In the genomic region with DNA sequence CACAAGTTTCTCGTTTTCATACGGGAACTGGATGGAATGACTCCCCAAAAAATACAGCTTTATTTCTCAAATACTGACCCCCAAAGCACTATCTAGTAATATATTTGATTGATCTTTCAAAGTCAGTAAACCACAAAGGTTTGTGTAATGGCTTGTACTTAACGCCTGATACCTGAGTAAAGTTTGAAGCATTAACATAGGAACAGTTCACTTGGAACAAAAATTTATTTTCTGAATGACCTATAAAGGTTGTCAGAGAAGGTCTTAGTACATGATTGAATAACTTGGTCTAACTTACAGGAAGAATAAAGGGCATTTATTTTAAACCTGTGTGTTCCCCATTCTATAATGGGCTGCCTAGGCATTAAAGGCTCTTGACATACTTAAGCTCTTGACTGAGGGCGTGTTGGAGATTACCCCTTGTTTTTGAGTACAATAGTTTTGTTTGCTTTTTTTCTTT, we compare ENCODE assay signal across 8 cellular contexts. TPM values are rescaled to one million over a fixed set of nuclear protein-coding genes. Genes with fewer than 3 reads are reported as not detected.
A peak's percentile ranks its signal among the peaks of the same experiment; 100 is the strongest.
DNase-seq lines count a peak whose midpoint lies in the region; ATAC-seq, FAIRE-seq and TF ChIP-seq lines count a peak whose summit lies in the region.

No MANE protein-coding gene starts in this region.

- H3K14ac ChIP-seq in H1 (ENCODE audit: insufficient read length) (no peak overlapping the region), neuronal stem cell (ENCODE audit: low read length) (no peak overlapping the region)

- DNase-seq in NCI-H69 (lab: John Stamatoyannopoulos, UW) (peak; percentile 82), H1 (ENCODE audit: low read depth in 1 of 2, low spot score in 2 of 2) (no peak), neuronal stem cell (ENCODE audit: low spot score) (peak; percentile 9), omental fat pad (ENCODE audit: low spot score) (no peak), A172 (ENCODE audit: low spot score) (no peak)

- H4K8ac ChIP-seq in H1 (ENCODE audit: extremely low read depth, insufficient read depth, low read length) (no peak overlapping the region), neuronal stem cell (ENCODE audit: low read depth, low read length) (no peak overlapping the region)

- H3K79me2 ChIP-seq in H1 (ENCODE audit: control insufficient read depth in 1 of 2, insufficient read depth in 2 of 2, low read length in 2 of 2): no peaks in the 10 kb centered on the region

- peak overlapping the region; percentile 43; the same call in 1 of the 2 replicates for H2AFZ ChIP-seq in H1 (ENCODE audit: low read length)
- peak overlapping the region; percentile 98 for H2AFZ ChIP-seq in neuronal stem cell (ENCODE audit: low read length)

- peak overlapping the region; percentile 73 to 95 (median 86) for H3K4me3 ChIP-seq in BLaER1 treated with 17β-estradiol and CSF1 and Interleukin-3, amounts not matched to agents 10 nM and 100 nM
- H3K4me3 ChIP-seq in H1 (ENCODE audit: extremely low read depth in 1 of 4, insufficient read depth in 2 of 4, low read depth in 3 of 4, low read length in 4 of 4) (peak overlapping the region; percentile 76 to 88 (median 86)), neuronal stem cell (ENCODE audit: low read length in 2 of 2) (peak overlapping the region; percentile 88 to 92)

- no peak overlapping the region for H3K23ac ChIP-seq in H1 (ENCODE audit: insufficient read length)
- H3K23ac ChIP-seq in neuronal stem cell (ENCODE audit: low read depth, low read length, poor library complexity): no peak overlapping the region

- H2BK5ac ChIP-seq in H1 (ENCODE audit: low read depth, low read length) (no peak overlapping the region), neuronal stem cell (ENCODE audit: low read length) (no peak overlapping the region)

- no peak for TF ChIP-seq POLR2A in H1 (IDR thresholded peaks at IDR 0.05; ENCODE audit: control extremely low read depth in 1 of 2, low read depth in 2 of 2, low read length in 2 of 2)

- H3K56ac ChIP-seq in H1 (replicated peaks; ENCODE audit: insufficient read length, low read depth, low read length): no peak overlapping the region

- H3K9me3 ChIP-seq in BLaER1 treated with 17β-estradiol and CSF1 and Interleukin-3, amounts not matched to agents 10 nM and 100 nM (replicated peaks in 1 of 11): no peaks in the 10 kb centered on the region
- H3K9me3 ChIP-seq in H1 (ENCODE audit: insufficient read depth in 2 of 2, low read depth in 1 of 2, low read length in 1 of 2) (no peaks in the 10 kb centered on the region), neuronal stem cell (replicated peaks in 1 of 2; ENCODE audit: control insufficient read depth in 2 of 2, insufficient read depth in 1 of 2, low read depth in 1 of 2, low read length in 2 of 2) (peaks cover 0 to 3% of the 10 kb centered on the region in 2 donors)

- H2BK12ac ChIP-seq in H1 (ENCODE audit: low read depth, low read length): no peak overlapping the region
- no peak overlapping the region for H2BK12ac ChIP-seq in neuronal stem cell (ENCODE audit: low read length)

- H3K4ac ChIP-seq in H1 (replicated peaks; ENCODE audit: insufficient read length, low read depth, low read length) (no peak overlapping the region), neuronal stem cell (ENCODE audit: low read length) (no peak overlapping the region)

- no peak overlapping the region for H4K5ac ChIP-seq in H1 (ENCODE audit: insufficient read length, low read depth, low read length)

- POLR2A ChIA-PET in H1 (lab: Charles Lee; ENCODE audit: partially characterized antibody): no interaction called here

- ATAC-seq in HG02642 (IDR thresholded peaks at IDR 0.05; ENCODE audit: poor library complexity, unreplicated experiment) (no peak), omental fat pad (ENCODE audit: low FRiP score) (no peak), HG02870 (IDR thresholded peaks at IDR 0.05; ENCODE audit: unreplicated experiment) (no peak)

- CTCF ChIA-PET in H1 (lab: Charles Lee; ENCODE audit: partially characterized antibody): interaction anchor here (1.4 kb wide), 1 partner anchor 184 kb away, joined by 8 read pairs; no protein-coding TSS in a partner anchor

- no peak overlapping the region for H2BK20ac ChIP-seq in H1 (ENCODE audit: low read length)

- H4K91ac ChIP-seq in H1 (replicated peaks; ENCODE audit: insufficient read length, low read length) (no peak overlapping the region), neuronal stem cell (ENCODE audit: low read depth, low read length, poor library complexity) (no peak overlapping the region)

- H3K9ac ChIP-seq in BLaER1 treated with 17β-estradiol and CSF1 and Interleukin-3, amounts not matched to agents 10 nM and 100 nM: peak overlapping the region; percentile 76 to 90 (median 83); a peak in 21 of 22 replicates
- H3K9ac ChIP-seq in H1 (replicated peaks in 1 of 4; ENCODE audit: extremely low read depth in 1 of 4, low read depth in 3 of 4, low read length in 3 of 4) (peak overlapping the region in 1 of 4 experiments; percentile 41; a peak in 1 of 7 replicates), neuronal stem cell (ENCODE audit: low read depth, low read length, poor library complexity) (no peak overlapping the region)

- H3K4me1 ChIP-seq in BLaER1 treated with 17β-estradiol and CSF1 and Interleukin-3, amounts not matched to agents 10 nM and 100 nM: peaks cover 19 to 36% (median 33%) of the 10 kb centered on the region in 10 experiments
- peaks cover 0 to 3% (median 0%) of the 10 kb centered on the region in 4 experiments; a peak in 5 of 7 replicates for H3K4me1 ChIP-seq in H1 (replicated peaks in 1 of 4; ENCODE audit: control insufficient read depth in 3 of 4, insufficient read depth in 4 of 4, low read length in 3 of 4)
- H3K4me1 ChIP-seq in neuronal stem cell (ENCODE audit: control insufficient read depth in 2 of 2, insufficient read depth in 1 of 2, low read depth in 1 of 2, low read length in 2 of 2): peaks cover 0 to 5% of the 10 kb centered on the region in 2 donors

- no peak for TF ChIP-seq RAD21 in H1 (IDR thresholded peaks at IDR 0.05 in 1 of 2, conservative IDR thresholded peaks at IDR 0.05 in 1 of 2; ENCODE audit: low read depth in 2 of 2, low read length in 2 of 2)

- H3K23me2 ChIP-seq in H1 (ENCODE audit: low read depth, low read length): peaks cover 7% of the 10 kb centered on the region

- TF ChIP-seq CTCF in H1 (IDR thresholded peaks at IDR 0.05; ENCODE audit: control extremely low read depth in 1 of 3, insufficient read depth in 1 of 3, low read depth in 1 of 3, low read length in 3 of 3) (no peak), omental fat pad (IDR thresholded peaks at IDR 0.05) (no peak)

- TF ChIP-seq EP300 in H1 (IDR thresholded peaks at IDR 0.05; ENCODE audit: borderline replicate concordance in 1 of 2, low read depth in 2 of 2, low read length in 2 of 2): no peak

- peaks cover 0 to 4% (median 0%) of the 10 kb centered on the region in 11 experiments; a peak in 2 of 22 replicates for H3K27me3 ChIP-seq in BLaER1 treated with 17β-estradiol and CSF1 and Interleukin-3, amounts not matched to agents 10 nM and 100 nM
- H3K27me3 ChIP-seq in H1 (replicated peaks in 1 of 4; ENCODE audit: control insufficient read depth in 3 of 4, extremely low read depth in 1 of 4, insufficient read depth in 3 of 4, low read length in 3 of 4): peaks cover 0 to 5% (median 5%) of the 10 kb centered on the region in 4 experiments; a peak in 4 of 7 replicates
- no peaks in the 10 kb centered on the region for H3K27me3 ChIP-seq in neuronal stem cell (ENCODE audit: control insufficient read depth in 3 of 3, insufficient read depth in 3 of 3, low read depth in 1 of 3, low read length in 3 of 3)

- peaks cover 0 to 14% (median 0%) of the 10 kb centered on the region in 11 experiments; a peak in 1 of 22 replicates for H4K20me1 ChIP-seq in BLaER1 treated with 17β-estradiol and CSF1 and Interleukin-3, amounts not matched to agents 10 nM and 100 nM
- no peaks in the 10 kb centered on the region for H4K20me1 ChIP-seq in H1 (replicated peaks in 1 of 2; ENCODE audit: control insufficient read depth in 1 of 2, insufficient read depth in 2 of 2, low read length in 2 of 2)

- H3K18ac ChIP-seq in H1 (ENCODE audit: extremely low read depth, low read length) (no peak overlapping the region), neuronal stem cell (ENCODE audit: low read length) (no peak overlapping the region)

- peak overlapping the region in 9 of 11 experiments; percentile 78 to 89 (median 83); a peak in 15 of 22 replicates for H3K27ac ChIP-seq in BLaER1 treated with 17β-estradiol and CSF1 and Interleukin-3, amounts not matched to agents 10 nM and 100 nM
- H3K27ac ChIP-seq in H1 (ENCODE audit: low read depth, low read length): no peak overlapping the region
- peak overlapping the region; percentile 80 for H3K27ac ChIP-seq in neuronal stem cell (replicated peaks; ENCODE audit: low read length)

- no peak for FAIRE-seq in H1 (lab: Jason Lieb, UNC)

- H2BK15ac ChIP-seq in H1 (ENCODE audit: low read length) (no peak overlapping the region), neuronal stem cell (ENCODE audit: low read length) (no peak overlapping the region)

- 14% methylated on average over 4 of the region's 4 CpGs; no CpG with 5 or more reads in 1 of the 2 experiments for WGBS in H1 (ENCODE audit: extremely low coverage in 1 of 2, insufficient coverage in 1 of 2, insufficient read length in 1 of 2, insufficient replicate concordance in 2 of 2, low coverage in 1 of 2, low lambda C conversion rate in 2 of 2, missing lambda C conversion rate in 1 of 2), 2 experiments
- WGBS in neuronal stem cell (ENCODE audit: extremely low coverage in 2 of 2, insufficient read length in 2 of 2, insufficient replicate concordance in 1 of 2), 2 donors: no CpG with 5 or more reads among the region's 4 CpGs

- no peaks in the 10 kb centered on the region for H3K79me1 ChIP-seq in H1 (ENCODE audit: low read depth, low read length)
- no peaks in the 10 kb centered on the region for H3K79me1 ChIP-seq in neuronal stem cell (ENCODE audit: low read depth, low read length)

- H2BK120ac ChIP-seq in H1 (replicated peaks; ENCODE audit: low read depth, low read length): no peak overlapping the region
- no peak overlapping the region for H2BK120ac ChIP-seq in neuronal stem cell (ENCODE audit: low read depth, low read length)

- no peaks in the 10 kb centered on the region for H3K36me3 ChIP-seq in BLaER1 treated with 17β-estradiol and CSF1 and Interleukin-3, amounts not matched to agents 10 nM and 100 nM
- H3K36me3 ChIP-seq in H1 (ENCODE audit: control insufficient read depth in 2 of 4, insufficient read depth in 4 of 4, low read length in 3 of 4) (no peaks in the 10 kb centered on the region), neuronal stem cell (replicated peaks in 1 of 2; ENCODE audit: control insufficient read depth in 2 of 2, insufficient read depth in 2 of 2, low read length in 2 of 2) (peaks cover 0 to 8% of the 10 kb centered on the region in 2 donors)

- no peak overlapping the region for H2AK5ac ChIP-seq in H1 (ENCODE audit: low read depth, low read length)
- H2AK5ac ChIP-seq in neuronal stem cell (ENCODE audit: low read depth, low read length): no peak overlapping the region

- peak overlapping the region; percentile 79 to 94 (median 88) for H3K4me2 ChIP-seq in BLaER1 treated with 17β-estradiol and CSF1 and Interleukin-3, amounts not matched to agents 10 nM and 100 nM
- H3K4me2 ChIP-seq in H1 (ENCODE audit: insufficient read depth in 1 of 2, low read depth in 2 of 2, low read length in 2 of 2): peak overlapping the region; percentile 92 to 100
- H3K4me2 ChIP-seq in neuronal stem cell (ENCODE audit: insufficient read depth, low read length, poor library complexity, severe bottlenecking): peak overlapping the region; percentile 72

RNA-seq across cellular contexts. Expression of gene PCDH9, which starts 1.4 kb away (rescaled TPM):
- 0.60 and 0.77 TPM in 2 replicates for total RNA-seq in H1 (2021; fragmentation: NEBNext Ultra II Directional; extraction: Animal tissue kit (Norgen Biotek cat#: 25700))
- 0.08 and 0.12 TPM in 2 replicates for polyA plus RNA-seq in H1 (2011; rRNA removed)
- 0.17 TPM for polyA plus RNA-seq in H1 (2011; cell fraction: cytosol; rRNA removed)
- 0.16 TPM for polyA plus RNA-seq in H1 (2011; cell fraction: nucleus; rRNA removed)
- polyA plus RNA-seq in H1 (2012, experiment 1 of 2): 0.15 to 0.47 TPM (median 0.28 TPM) in 4 replicates
- polyA plus RNA-seq in H1 (2012, experiment 2 of 2): 0.01 TPM
- polyA plus RNA-seq in H1 (2013, experiment 1 of 2): 0.53 TPM
- polyA plus RNA-seq in H1 (2013, experiment 2 of 2): 0.50 TPM
- polyA minus RNA-seq in H1 (2011; rRNA and poly(A)+ RNA removed): 1.2 and 1.7 TPM in 2 replicates
- polyA minus RNA-seq in H1 (2011; cell fraction: cytosol; rRNA and poly(A)+ RNA removed): 0.29 TPM
- polyA minus RNA-seq in H1 (2011; cell fraction: nucleus; rRNA and poly(A)+ RNA removed): 1.2 TPM
- polyA plus RNA-seq in neuronal stem cell (2013, experiment 1 of 2): 1.3 TPM
- polyA plus RNA-seq in neuronal stem cell (2013, experiment 2 of 2): 1.4 TPM
- 10 to 100 TPM in 1 of 4 donors, 1 to 10 TPM in 3; 5.7 to 12.9 (median 6.8) TPM for total RNA-seq in omental fat pad
- 0.02 TPM in 1 of 2 replicates, not detected in the other for total RNA-seq in A172 (2014; rRNA removed; shearing (Covaris generic))

Comparison
In these comparisons a context has a peak if more than half of its experiments do, and no peak if none do; other contexts are left out.
1. DNase-seq: peak in NCI-H69 (single experiment) and neuronal stem cell (single experiment); none in H1 (0 of 2), omental fat pad (single experiment) and A172 (single experiment).
2. Peak in every context shown above with its lines, with median percentiles within 50 percentile points of each other: H3K4me2 ChIP-seq and H3K4me3 ChIP-seq.